Comparison of ENCODE assay signal across 17 cellular contexts in genomic region chr1:190168116-190168515, GRCh38.
DNase-seq lines count a peak whose midpoint lies in the region; ATAC-seq and TF ChIP-seq lines count a peak whose summit lies in the region.
"Had no signal": no experiment of that assay in that cellular context is flagged by ENCODE, and none has a peak within 500 bp of the region (broad histone marks: within the 10 kb centered on the region; RNA-seq: fewer than 3 reads in every experiment).

No MANE protein-coding gene starts in this region.

- H3K4me2 ChIP-seq in HCT116 (ENCODE audit: low read length), result no peak overlapping the region; the same call in 1 of the 2 replicates
- no peak overlapping the region for H3K4me2 ChIP-seq in fibroblast of lung (ENCODE audit: extremely low read depth, insufficient read depth, low read length)
- H3K4me2 ChIP-seq: GM23338 had no signal

- DNase-seq in HCT116 (ENCODE audit: low read depth, low spot score) (peak; percentile 2), SK-N-MC (ENCODE audit: low read depth, low spot score) (no peak), fibroblast of lung (ENCODE audit: low read depth in 2 of 2) (peak; percentile 47 to 97), skeletal muscle cell (ENCODE audit: low read depth) (peak; percentile 41), NCI-H1694 (lab: John Stamatoyannopoulos, UW) (no peak), mucosa of gallbladder (ENCODE audit: low spot score) (no peak)
- DNase-seq: activated CD4-positive, CD25-positive, alpha-beta regulatory T cell treated with anti-CD3 and anti-CD28 coated beads, Interleukin-2, amount 50 U/mL, for 72 hours; BE2C; GF-D8; naive thymus-derived CD4-positive, alpha-beta T cell; NCI-H146; NK-92 treated with Interleukin-12 subunit alpha and Interleukin-12 subunit beta, amount 100 ng/mL, for 24 hours; SHP77 treated with DMSO at 0.1 percent for 48 hours had no signal

- CTCF ChIA-PET in HCT116 (lab: Charles Lee), result no interaction called here

- no peaks in the 10 kb centered on the region for H3K9me2 ChIP-seq in HCT116 (ENCODE audit: insufficient read depth)

- TF ChIP-seq POLR2A in HCT116 (IDR thresholded peaks at IDR 0.05; ENCODE audit: borderline replicate concordance, extremely low read depth, insufficient read depth, insufficient read length), result no peak

- H3K79me2 ChIP-seq in HCT116 (ENCODE audit: insufficient read depth, low read length), result no peaks in the 10 kb centered on the region
- H3K79me2 ChIP-seq in fibroblast of lung (ENCODE audit: control insufficient read depth, insufficient read depth, low read length), result no peaks in the 10 kb centered on the region

- intact Hi-C loops in HCT116 (cut with micrococcal nuclease), result no loop called here

- TF ChIP-seq CTCF in HCT116 (IDR thresholded peaks at IDR 0.05 in 2 of 3, conservative IDR thresholded peaks at IDR 0.05 in 1 of 3; ENCODE audit: borderline replicate concordance in 1 of 3, insufficient read depth in 1 of 3, low read depth in 2 of 3, low read length in 2 of 3), result no peak
- no peak for TF ChIP-seq CTCF in fibroblast of lung (conservative IDR thresholded peaks at IDR 0.05 in 1 of 2, IDR thresholded peaks at IDR 0.05 in 1 of 2; ENCODE audit: low read depth in 1 of 2, low read length in 2 of 2)

- no peak overlapping the region for H2AFZ ChIP-seq in HCT116 (ENCODE audit: low read depth, low read length, poor library complexity, severe bottlenecking)
- H2AFZ ChIP-seq in fibroblast of lung (ENCODE audit: low read length), result no peak overlapping the region
- H2AFZ ChIP-seq: GM23338 had no signal

- H3K4me3 ChIP-seq in HCT116 (replicated peaks in 1 of 2; ENCODE audit: low read depth in 1 of 2, low read length in 2 of 2), result no peak overlapping the region
- no peak overlapping the region for H3K4me3 ChIP-seq in SK-N-MC
- H3K4me3 ChIP-seq in fibroblast of lung (replicated peaks in 1 of 4; ENCODE audit: control extremely low read depth in 1 of 4, insufficient read depth in 1 of 4, low read depth in 3 of 4, low read length in 4 of 4), result no peak overlapping the region
- H3K4me3 ChIP-seq in skeletal muscle cell (ENCODE audit: low read depth, low read length), result no peak overlapping the region
- H3K4me3 ChIP-seq: GM23338, lung had no signal

- H3K9ac ChIP-seq in HCT116 (ENCODE audit: low read length) (no peak overlapping the region), SK-N-MC (ENCODE audit: insufficient read length) (no peak overlapping the region), fibroblast of lung (ENCODE audit: insufficient read depth, low read length) (no peak overlapping the region)

- H3K9me3 ChIP-seq in HCT116 (ENCODE audit: control insufficient read depth in 1 of 2, insufficient read depth in 1 of 2, low read depth in 1 of 2, low read length in 2 of 2), result no peaks in the 10 kb centered on the region
- no peaks in the 10 kb centered on the region for H3K9me3 ChIP-seq in SK-N-MC (ENCODE audit: low read depth, low read length)
- H3K9me3 ChIP-seq in fibroblast of lung (ENCODE audit: control insufficient read depth, insufficient read depth, low read depth, low read length), result no peaks in the 10 kb centered on the region
- H3K9me3 ChIP-seq: BE2C had no signal

- ATAC-seq in HCT116, result no peak
- no peak for ATAC-seq in GM21515 (IDR thresholded peaks at IDR 0.05; ENCODE audit: unreplicated experiment)
- no peak for ATAC-seq in GM19397 (IDR thresholded peaks at IDR 0.05; ENCODE audit: unreplicated experiment)
- ATAC-seq: GM23338; naive thymus-derived CD4-positive, alpha-beta T cell had no signal

- no peak overlapping the region for H3K27ac ChIP-seq in HCT116 (ENCODE audit: low read depth, low read length)
- peak overlapping the region; percentile 72 for H3K27ac ChIP-seq in SK-N-MC
- H3K27ac ChIP-seq in fibroblast of lung (ENCODE audit: insufficient read depth, low read length), result no peak overlapping the region

- H3K4me1 ChIP-seq in HCT116 (ENCODE audit: control insufficient read depth in 1 of 2, insufficient read depth in 2 of 2, low read length in 2 of 2), result peaks cover 0 to 7% of the 10 kb centered on the region in 2 experiments; a peak in 1 of 4 replicates
- H3K4me1 ChIP-seq in fibroblast of lung (ENCODE audit: control insufficient read depth, extremely low read depth, insufficient read depth, low read length), result no peaks in the 10 kb centered on the region

- POLR2A ChIA-PET in HCT116 (lab: Charles Lee), result no interaction called here

- no peaks in the 10 kb centered on the region for H4K20me1 ChIP-seq in HCT116 (ENCODE audit: insufficient read depth)
- H4K20me1 ChIP-seq in fibroblast of lung (ENCODE audit: control insufficient read depth, extremely low read depth, insufficient read depth, low read length), result no peaks in the 10 kb centered on the region

- TF ChIP-seq RAD21 in HCT116 (IDR thresholded peaks at IDR 0.05; ENCODE audit: low read depth), result no peak

- BruUV-seq in HCT116 (replicated peaks; lab: Mats Ljungman, UMichigan), result no TSS peak

- no peaks in the 10 kb centered on the region for H3K27me3 ChIP-seq in HCT116 (ENCODE audit: insufficient read depth, low read length)
- no peaks in the 10 kb centered on the region for H3K27me3 ChIP-seq in fibroblast of lung (ENCODE audit: control insufficient read depth, insufficient read depth, low read length)
- H3K27me3 ChIP-seq: BE2C had no signal

- H3K36me3 ChIP-seq in HCT116 (ENCODE audit: control insufficient read depth in 1 of 2, insufficient read depth in 2 of 2, low read length in 2 of 2) (no peaks in the 10 kb centered on the region), SK-N-MC (ENCODE audit: insufficient read depth, low read length) (no peaks in the 10 kb centered on the region), fibroblast of lung (ENCODE audit: control insufficient read depth, insufficient read depth, low read length) (no peaks in the 10 kb centered on the region)
- H3K36me3 ChIP-seq: BE2C had no signal

- RAD21 ChIA-PET in HCT116 (lab: Charles Lee; ENCODE audit: low non-redundant PET in 1 of 2, low total read pairs in 2 of 2, uncharacterized antibody in 2 of 2, unreplicated experiment in 2 of 2), result no interaction called here

TF ChIP-seq in HCT116, 20 proteins besides CTCF, POLR2A, EP300 and RAD21:
- TF ChIP-seq ATF3 (IDR thresholded peaks at IDR 0.05) (no peak), SRF (IDR thresholded peaks at IDR 0.05; ENCODE audit: low read depth) (no peak), FOSL1 (IDR thresholded peaks at IDR 0.05; ENCODE audit: low read depth) (peak; percentile 45), SP1 (IDR thresholded peaks at IDR 0.05; ENCODE audit: low read depth) (no peak), JUND (IDR thresholded peaks at IDR 0.05) (no peak)

Comparison
In these comparisons a context has a peak if more than half of its experiments do, and no peak if none do; other contexts are left out.
1. DNase-seq: peak in HCT116 (single experiment), fibroblast of lung (2 of 2) and skeletal muscle cell (single experiment); none in SK-N-MC (single experiment), NCI-H1694 (single experiment) and mucosa of gallbladder (single experiment).